In the genomic region with DNA sequence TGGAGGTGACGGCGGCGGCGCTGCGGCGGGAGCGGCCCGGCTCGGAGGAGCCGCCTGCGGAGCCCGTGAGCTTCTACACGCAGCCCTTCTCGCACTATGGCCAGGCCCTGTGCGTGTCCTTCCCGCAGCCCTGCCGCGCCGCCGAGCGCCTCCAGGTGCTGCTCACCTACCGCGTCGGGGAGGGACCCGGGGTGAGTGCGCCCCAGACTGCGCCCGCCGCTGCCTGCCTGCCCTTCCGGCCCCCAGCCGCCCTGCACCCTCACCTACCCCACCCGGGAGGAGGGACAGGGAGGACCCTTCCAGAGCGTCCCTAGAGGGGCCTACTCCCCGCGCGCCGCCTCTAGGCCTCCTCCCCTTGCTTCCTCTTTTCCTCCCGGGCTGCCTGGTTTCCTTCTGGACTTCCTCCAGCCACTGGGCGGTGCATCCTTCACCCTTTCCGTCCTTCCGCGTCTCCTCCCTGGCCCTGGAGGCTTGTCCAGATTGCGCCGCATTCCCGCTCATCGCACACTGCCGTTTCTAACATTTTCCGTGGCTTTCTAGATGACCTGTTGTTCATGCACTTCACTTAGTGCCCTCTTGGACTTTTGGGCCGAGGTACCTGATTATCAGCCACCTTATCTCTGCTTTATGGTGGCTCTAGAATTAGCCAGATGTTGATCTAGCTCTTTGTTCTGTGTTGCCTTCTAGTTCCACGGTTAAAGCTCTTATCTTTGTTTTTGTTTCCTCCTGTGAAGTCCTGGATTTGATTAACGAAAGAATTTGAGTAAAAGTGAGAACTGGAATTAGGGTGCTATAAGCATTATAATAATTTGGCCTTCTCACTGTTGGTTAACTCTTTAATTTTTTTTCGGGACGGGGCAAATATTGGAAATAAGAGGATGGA, we compare ENCODE assay signal across 1 cellular context.
TF ChIP-seq lines count a peak whose summit lies in the region.

No MANE protein-coding gene starts in this region.

TF ChIP-seq in K562, 482 proteins besides CTCF, POLR2A, EP300 and RAD21 (continued from another document and continues in another):
- TF ChIP-seq, protein P1, sequence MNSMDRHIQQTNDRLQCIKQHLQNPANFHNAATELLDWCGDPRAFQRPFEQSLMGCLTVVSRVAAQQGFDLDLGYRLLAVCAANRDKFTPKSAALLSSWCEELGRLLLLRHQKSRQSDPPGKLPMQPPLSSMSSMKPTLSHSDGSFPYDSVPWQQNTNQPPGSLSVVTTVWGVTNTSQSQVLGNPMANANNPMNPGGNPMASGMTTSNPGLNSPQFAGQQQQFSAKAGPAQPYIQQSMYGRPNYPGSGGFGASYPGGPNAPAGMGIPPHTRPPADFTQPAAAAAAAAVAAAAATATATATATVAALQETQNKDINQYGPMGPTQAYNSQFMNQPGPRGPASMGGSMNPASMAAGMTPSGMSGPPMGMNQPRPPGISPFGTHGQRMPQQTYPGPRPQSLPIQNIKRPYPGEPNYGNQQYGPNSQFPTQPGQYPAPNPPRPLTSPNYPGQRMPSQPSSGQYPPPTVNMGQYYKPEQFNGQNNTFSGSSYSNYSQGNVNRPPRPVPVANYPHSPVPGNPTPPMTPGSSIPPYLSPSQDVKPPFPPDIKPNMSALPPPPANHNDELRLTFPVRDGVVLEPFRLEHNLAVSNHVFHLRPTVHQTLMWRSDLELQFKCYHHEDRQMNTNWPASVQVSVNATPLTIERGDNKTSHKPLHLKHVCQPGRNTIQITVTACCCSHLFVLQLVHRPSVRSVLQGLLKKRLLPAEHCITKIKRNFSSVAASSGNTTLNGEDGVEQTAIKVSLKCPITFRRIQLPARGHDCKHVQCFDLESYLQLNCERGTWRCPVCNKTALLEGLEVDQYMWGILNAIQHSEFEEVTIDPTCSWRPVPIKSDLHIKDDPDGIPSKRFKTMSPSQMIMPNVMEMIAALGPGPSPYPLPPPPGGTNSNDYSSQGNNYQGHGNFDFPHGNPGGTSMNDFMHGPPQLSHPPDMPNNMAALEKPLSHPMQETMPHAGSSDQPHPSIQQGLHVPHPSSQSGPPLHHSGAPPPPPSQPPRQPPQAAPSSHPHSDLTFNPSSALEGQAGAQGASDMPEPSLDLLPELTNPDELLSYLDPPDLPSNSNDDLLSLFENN (IDR thresholded peaks at IDR 0.05; ENCODE audit: low read depth in 2 of 2, low read length in 2 of 2), result 0 out of 4 replicates have a peak, but pooled peaks of 1 of the 2 experiments have one; percentile 7
- peak in 1 of 2 experiments; percentile 94; a peak in 2 of 4 replicates for TF ChIP-seq HDAC1 (IDR thresholded peaks at IDR 0.05)
- TF ChIP-seq FUS (optimal IDR thresholded peaks at IDR 0.05; ENCODE audit: low read depth, low read length), result peak; percentile 84
- TF ChIP-seq MBD2 (IDR thresholded peaks at IDR 0.05; ENCODE audit: borderline replicate concordance, low read depth), result peak; percentile 72; the same call in 1 of the 2 replicates
- TF ChIP-seq REST (CRISPR knock-in tag; IDR thresholded peaks at IDR 0.05; ENCODE audit: low read depth), result peak; percentile 83; the same call in 1 of the 2 replicates
- TF ChIP-seq E2F1 (CRISPR knock-in tag; IDR thresholded peaks at IDR 0.05), result no peak
- TF ChIP-seq ZFX (CRISPR knock-in tag; IDR thresholded peaks at IDR 0.05), result peak; percentile 99
- TF ChIP-seq SRSF7 (optimal IDR thresholded peaks at IDR 0.05; ENCODE audit: low read depth, low read length), result no peak
- TF ChIP-seq TAF1 (IDR thresholded peaks at IDR 0.05; ENCODE audit: control insufficient read depth, extremely low read depth, insufficient read depth, low read length, severe bottlenecking), result peak; percentile 59
- TF ChIP-seq, protein P2, sequence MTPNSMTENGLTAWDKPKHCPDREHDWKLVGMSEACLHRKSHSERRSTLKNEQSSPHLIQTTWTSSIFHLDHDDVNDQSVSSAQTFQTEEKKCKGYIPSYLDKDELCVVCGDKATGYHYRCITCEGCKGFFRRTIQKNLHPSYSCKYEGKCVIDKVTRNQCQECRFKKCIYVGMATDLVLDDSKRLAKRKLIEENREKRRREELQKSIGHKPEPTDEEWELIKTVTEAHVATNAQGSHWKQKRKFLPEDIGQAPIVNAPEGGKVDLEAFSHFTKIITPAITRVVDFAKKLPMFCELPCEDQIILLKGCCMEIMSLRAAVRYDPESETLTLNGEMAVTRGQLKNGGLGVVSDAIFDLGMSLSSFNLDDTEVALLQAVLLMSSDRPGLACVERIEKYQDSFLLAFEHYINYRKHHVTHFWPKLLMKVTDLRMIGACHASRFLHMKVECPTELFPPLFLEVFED (CRISPR knock-in tag; conservative IDR thresholded peaks at IDR 0.05), result no peak
- TF ChIP-seq ZNF668 (CRISPR knock-in tag; IDR thresholded peaks at IDR 0.05), result no peak
- peak; percentile 88 for TF ChIP-seq RBFOX2 (IDR thresholded peaks at IDR 0.05; ENCODE audit: low read depth, low read length)
- TF ChIP-seq, protein P3, sequence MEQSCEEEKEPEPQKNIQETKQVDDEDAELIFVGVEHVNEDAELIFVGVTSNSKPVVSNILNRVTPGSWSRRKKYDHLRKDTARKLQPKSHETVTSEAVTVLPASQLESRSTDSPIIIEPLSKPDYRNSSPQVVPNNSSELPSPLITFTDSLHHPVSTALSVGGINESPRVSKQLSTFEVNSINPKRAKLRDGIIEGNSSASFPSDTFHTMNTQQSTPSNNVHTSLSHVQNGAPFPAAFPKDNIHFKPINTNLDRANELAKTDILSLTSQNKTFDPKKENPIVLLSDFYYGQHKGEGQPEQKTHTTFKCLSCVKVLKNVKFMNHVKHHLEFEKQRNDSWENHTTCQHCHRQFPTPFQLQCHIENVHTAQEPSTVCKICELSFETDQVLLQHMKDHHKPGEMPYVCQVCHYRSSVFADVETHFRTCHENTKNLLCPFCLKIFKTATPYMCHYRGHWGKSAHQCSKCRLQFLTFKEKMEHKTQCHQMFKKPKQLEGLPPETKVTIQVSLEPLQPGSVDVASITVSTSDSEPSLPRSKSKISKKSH (CRISPR knock-in tag; IDR thresholded peaks at IDR 0.05), result 0 out of 2 replicates have a peak, but pooled peaks have one; percentile 10
- TF ChIP-seq DEAF1 (CRISPR knock-in tag; IDR thresholded peaks at IDR 0.05), result no peak
- TF ChIP-seq RB1 (IDR thresholded peaks at IDR 0.05; ENCODE audit: low read depth), result peak; percentile 57; the same call in 1 of the 2 replicates
- no peak for TF ChIP-seq NCOA2 (IDR thresholded peaks at IDR 0.05; ENCODE audit: partially characterized antibody in 2 of 2)
- peak; percentile 80; the same call in 1 of the 2 replicates for TF ChIP-seq LARP7 (IDR thresholded peaks at IDR 0.05)
- peak; percentile 27 for TF ChIP-seq HNRNPLL (IDR thresholded peaks at IDR 0.05; ENCODE audit: low read depth, low read length, poor library complexity, severe bottlenecking)
- no peak for TF ChIP-seq SETDB1 (IDR thresholded peaks at IDR 0.05; ENCODE audit: low read length)
- TF ChIP-seq TCF7L2 (IDR thresholded peaks at IDR 0.05; ENCODE audit: low read depth, low read length), result no peak
- TF ChIP-seq THRA (IDR thresholded peaks at IDR 0.05), result no peak
- TF ChIP-seq NKRF (IDR thresholded peaks at IDR 0.05; ENCODE audit: borderline replicate concordance), result peak; percentile 83
- TF ChIP-seq FOXJ3 (CRISPR knock-in tag; IDR thresholded peaks at IDR 0.05), result no peak
- 0 out of 2 replicates have a peak, but pooled peaks have one; percentile 42 for TF ChIP-seq GATAD2B (IDR thresholded peaks at IDR 0.05; ENCODE audit: borderline replicate concordance)
- peak; percentile 90; the same call in 1 of the 2 replicates for TF ChIP-seq SPI1 (IDR thresholded peaks at IDR 0.05; ENCODE audit: borderline replicate concordance, low read depth, low read length)
- no peak for TF ChIP-seq ZNF586 (CRISPR knock-in tag; conservative IDR thresholded peaks at IDR 0.05)
- peak; percentile 53 for TF ChIP-seq POLR2B (IDR thresholded peaks at IDR 0.05; ENCODE audit: low read depth, partially characterized antibody)
- TF ChIP-seq SMARCA5 (IDR thresholded peaks at IDR 0.05), result peak; percentile 70; the same call in 1 of the 2 replicates
- peak in 1 of 2 experiments; percentile 88; a peak in 1 of 4 replicates for TF ChIP-seq SRF (CRISPR knock-in tag; IDR thresholded peaks at IDR 0.05)
- TF ChIP-seq ELK1 (CRISPR knock-in tag; IDR thresholded peaks at IDR 0.05), result no peak
- TF ChIP-seq THAP7 (CRISPR knock-in tag; IDR thresholded peaks at IDR 0.05), result no peak
